In genomic region chr20:58390659-58391035, GRCh38 we compare ENCODE assay signal across 10 cellular contexts. TPM values are rescaled to one million over a fixed set of nuclear protein-coding genes. Genes with fewer than 3 reads are reported as not detected.
DNase-seq lines count a peak whose midpoint lies in the region; ATAC-seq and TF ChIP-seq lines count a peak whose summit lies in the region.
"Had no signal": no experiment of that assay in that cellular context is flagged by ENCODE, and none has a peak within 500 bp of the region (broad histone marks: within the 10 kb centered on the region; RNA-seq: fewer than 3 reads in every experiment).

No MANE protein-coding gene starts in this region.

- ATAC-seq in CD4-positive, CD25-positive, alpha-beta regulatory T cell (ENCODE audit: low read depth in 2 of 2), result no peak
- no peak for ATAC-seq in GM19035 (IDR thresholded peaks at IDR 0.05; ENCODE audit: unreplicated experiment)

- no peaks in the 10 kb centered on the region for H3K9me3 ChIP-seq in CD4-positive, CD25-positive, alpha-beta regulatory T cell (ENCODE audit: control insufficient read depth in 2 of 2, low read length in 2 of 2)
- no peaks in the 10 kb centered on the region for H3K9me3 ChIP-seq in HUES64 (ENCODE audit: insufficient read depth, low read depth, low read length)

- TF ChIP-seq CTCF in brain (conservative IDR thresholded peaks at IDR 0.05) (no peak), nephron progenitor cell (IDR thresholded peaks at IDR 0.05) (no peak)

- 97% methylated on average over 8 of the region's 8 CpGs for WGBS in HUES64

- peak overlapping the region in 2 of 3 donors; percentile 95 to 98 for H3K27ac Mint-ChIP-seq in CD4-positive, CD25-positive, alpha-beta regulatory T cell
- peak overlapping the region; percentile 92 to 97 (median 96) for H3K27ac Mint-ChIP-seq in brain
- H3K27ac Mint-ChIP-seq in nephron progenitor cell, result no peak overlapping the region

- H3K9ac ChIP-seq in HUES64 (ENCODE audit: low read depth, low read length), result no peak overlapping the region

- H3K27me3 Mint-ChIP-seq in CD4-positive, CD25-positive, alpha-beta regulatory T cell, result no peaks in the 10 kb centered on the region
- H3K27me3 Mint-ChIP-seq in brain, result peaks cover 14% of the 10 kb centered on the region
- H3K27me3 Mint-ChIP-seq in nephron progenitor cell (ENCODE audit: low read depth, poor library complexity), result peaks cover 3% of the 10 kb centered on the region

- H3K4me1 Mint-ChIP-seq in CD4-positive, CD25-positive, alpha-beta regulatory T cell, result peaks cover 35 to 64% (median 53%) of the 10 kb centered on the region in 4 donors
- H3K4me1 Mint-ChIP-seq in brain, result peaks cover 60% of the 10 kb centered on the region
- H3K4me1 Mint-ChIP-seq in nephron progenitor cell, result peaks cover 38% of the 10 kb centered on the region

- H3K4me3 Mint-ChIP-seq in CD4-positive, CD25-positive, alpha-beta regulatory T cell, result peak overlapping the region; percentile 92 to 96 (median 94)
- H3K4me3 Mint-ChIP-seq in brain (peak overlapping the region; percentile 90 to 98 (median 97)), nephron progenitor cell (peak overlapping the region; percentile 90)

- peaks cover 0 to 2% (median 0%) of the 10 kb centered on the region in 7 donors for H3K9me3 Mint-ChIP-seq in CD4-positive, CD25-positive, alpha-beta regulatory T cell
- peaks cover 4 to 18% (median 13%) of the 10 kb centered on the region in 5 experiments for H3K9me3 Mint-ChIP-seq in brain
- H3K9me3 Mint-ChIP-seq in nephron progenitor cell, result peaks cover 17% of the 10 kb centered on the region

- peaks cover 25% of the 10 kb centered on the region for H3K36me3 Mint-ChIP-seq in CD4-positive, CD25-positive, alpha-beta regulatory T cell
- H3K36me3 Mint-ChIP-seq in brain, result peaks cover 54% of the 10 kb centered on the region
- peaks cover 52% of the 10 kb centered on the region for H3K36me3 Mint-ChIP-seq in nephron progenitor cell (ENCODE audit: low read depth)

- peaks cover 7% of the 10 kb centered on the region for H3K36me3 ChIP-seq in CD4-positive, CD25-positive, alpha-beta regulatory T cell (ENCODE audit: control insufficient read depth, insufficient read depth, low read length)
- H3K36me3 ChIP-seq in HUES64 (ENCODE audit: insufficient read depth, low read length), result peaks cover 23% of the 10 kb centered on the region; the same call in 1 of the 2 replicates

- H3K4me3 ChIP-seq in CD4-positive, CD25-positive, alpha-beta regulatory T cell (ENCODE audit: low read depth, low read length), result peak overlapping the region; percentile 89
- H3K4me3 ChIP-seq in HUES64 (ENCODE audit: low read length), result peak overlapping the region; percentile 73; the same call in 1 of the 2 replicates

- no peaks in the 10 kb centered on the region for H3K27me3 ChIP-seq in CD4-positive, CD25-positive, alpha-beta regulatory T cell (ENCODE audit: control insufficient read depth, insufficient read depth, low read length)
- no peaks in the 10 kb centered on the region for H3K27me3 ChIP-seq in HUES64 (ENCODE audit: insufficient read depth, low read length)

- peak overlapping the region; percentile 99 for H3K27ac ChIP-seq in CD4-positive, CD25-positive, alpha-beta regulatory T cell (ENCODE audit: insufficient read depth, low read length, poor library complexity, severe bottlenecking)
- H3K27ac ChIP-seq in HUES64 (ENCODE audit: low read depth, low read length), result no peak overlapping the region

- no peak for DNase-seq in CD4-positive, CD25-positive, alpha-beta regulatory T cell
- DNase-seq in nephron progenitor cell (no peak), DMS153 (lab: John Stamatoyannopoulos, UW) (no peak), NCI-H510A (lab: John Stamatoyannopoulos, UW) (no peak), NCI-H2196 treated with DMSO at 0.1 percent for 48 hours (lab: John Stamatoyannopoulos, UW; ENCODE audit: unreplicated experiment) (no peak)
- DNase-seq: NCI-H2029, T-helper 9 cell had no signal

- peaks cover 44% of the 10 kb centered on the region for H3K4me1 ChIP-seq in CD4-positive, CD25-positive, alpha-beta regulatory T cell (ENCODE audit: control insufficient read depth, insufficient read depth, low read length, poor library complexity, severe bottlenecking)
- peaks cover 14% of the 10 kb centered on the region for H3K4me1 ChIP-seq in HUES64 (ENCODE audit: insufficient read depth, low read length)

RNA-seq across cellular contexts. Expression of gene VAPB, which starts 1.6 kb away (rescaled TPM):
- 25.7 TPM for total RNA-seq in CD4-positive, CD25-positive, alpha-beta regulatory T cell
- 10 to 100 TPM; 18.9 to 25.2 (median 21.0) TPM for polyA plus RNA-seq in CD4-positive, CD25-positive, alpha-beta regulatory T cell
- polyA plus RNA-seq in HUES64 (2013, experiment 1 of 2), result 33.0 TPM
- 41.6 TPM for polyA plus RNA-seq in HUES64 (2013, experiment 2 of 2)
- polyA plus RNA-seq in brain (ENCODE audit: insufficient read depth, low read depth, low replicate concordance), result 93.3 TPM
